Comparison of ENCODE assay signal across 2 cellular contexts in the genomic region with DNA sequence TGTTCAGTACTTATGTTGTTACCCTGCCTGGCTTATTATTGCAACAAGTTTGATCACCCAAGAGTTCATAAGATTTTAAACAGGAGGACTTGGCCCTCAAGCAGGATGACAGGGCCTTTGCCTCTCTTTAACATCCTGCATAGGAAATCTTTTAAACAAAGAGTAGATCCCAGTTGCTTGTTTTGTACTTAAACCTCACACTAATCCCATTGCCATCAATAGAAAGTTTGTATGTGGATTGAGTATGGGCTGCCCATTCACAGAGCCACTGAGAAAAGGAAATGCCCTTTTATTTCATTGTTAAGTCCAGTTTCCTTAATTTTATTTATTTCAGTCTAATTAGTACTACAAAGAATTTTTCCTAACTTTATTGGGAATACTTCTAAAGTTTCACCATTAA.
TF ChIP-seq lines count a peak whose summit lies in the region.

No MANE protein-coding gene starts in this region.

TF ChIP-seq in GM23338, 12 proteins besides CTCF, POLR2A, EP300 and RAD21 (continued from another document):
- TF ChIP-seq, protein P1, sequence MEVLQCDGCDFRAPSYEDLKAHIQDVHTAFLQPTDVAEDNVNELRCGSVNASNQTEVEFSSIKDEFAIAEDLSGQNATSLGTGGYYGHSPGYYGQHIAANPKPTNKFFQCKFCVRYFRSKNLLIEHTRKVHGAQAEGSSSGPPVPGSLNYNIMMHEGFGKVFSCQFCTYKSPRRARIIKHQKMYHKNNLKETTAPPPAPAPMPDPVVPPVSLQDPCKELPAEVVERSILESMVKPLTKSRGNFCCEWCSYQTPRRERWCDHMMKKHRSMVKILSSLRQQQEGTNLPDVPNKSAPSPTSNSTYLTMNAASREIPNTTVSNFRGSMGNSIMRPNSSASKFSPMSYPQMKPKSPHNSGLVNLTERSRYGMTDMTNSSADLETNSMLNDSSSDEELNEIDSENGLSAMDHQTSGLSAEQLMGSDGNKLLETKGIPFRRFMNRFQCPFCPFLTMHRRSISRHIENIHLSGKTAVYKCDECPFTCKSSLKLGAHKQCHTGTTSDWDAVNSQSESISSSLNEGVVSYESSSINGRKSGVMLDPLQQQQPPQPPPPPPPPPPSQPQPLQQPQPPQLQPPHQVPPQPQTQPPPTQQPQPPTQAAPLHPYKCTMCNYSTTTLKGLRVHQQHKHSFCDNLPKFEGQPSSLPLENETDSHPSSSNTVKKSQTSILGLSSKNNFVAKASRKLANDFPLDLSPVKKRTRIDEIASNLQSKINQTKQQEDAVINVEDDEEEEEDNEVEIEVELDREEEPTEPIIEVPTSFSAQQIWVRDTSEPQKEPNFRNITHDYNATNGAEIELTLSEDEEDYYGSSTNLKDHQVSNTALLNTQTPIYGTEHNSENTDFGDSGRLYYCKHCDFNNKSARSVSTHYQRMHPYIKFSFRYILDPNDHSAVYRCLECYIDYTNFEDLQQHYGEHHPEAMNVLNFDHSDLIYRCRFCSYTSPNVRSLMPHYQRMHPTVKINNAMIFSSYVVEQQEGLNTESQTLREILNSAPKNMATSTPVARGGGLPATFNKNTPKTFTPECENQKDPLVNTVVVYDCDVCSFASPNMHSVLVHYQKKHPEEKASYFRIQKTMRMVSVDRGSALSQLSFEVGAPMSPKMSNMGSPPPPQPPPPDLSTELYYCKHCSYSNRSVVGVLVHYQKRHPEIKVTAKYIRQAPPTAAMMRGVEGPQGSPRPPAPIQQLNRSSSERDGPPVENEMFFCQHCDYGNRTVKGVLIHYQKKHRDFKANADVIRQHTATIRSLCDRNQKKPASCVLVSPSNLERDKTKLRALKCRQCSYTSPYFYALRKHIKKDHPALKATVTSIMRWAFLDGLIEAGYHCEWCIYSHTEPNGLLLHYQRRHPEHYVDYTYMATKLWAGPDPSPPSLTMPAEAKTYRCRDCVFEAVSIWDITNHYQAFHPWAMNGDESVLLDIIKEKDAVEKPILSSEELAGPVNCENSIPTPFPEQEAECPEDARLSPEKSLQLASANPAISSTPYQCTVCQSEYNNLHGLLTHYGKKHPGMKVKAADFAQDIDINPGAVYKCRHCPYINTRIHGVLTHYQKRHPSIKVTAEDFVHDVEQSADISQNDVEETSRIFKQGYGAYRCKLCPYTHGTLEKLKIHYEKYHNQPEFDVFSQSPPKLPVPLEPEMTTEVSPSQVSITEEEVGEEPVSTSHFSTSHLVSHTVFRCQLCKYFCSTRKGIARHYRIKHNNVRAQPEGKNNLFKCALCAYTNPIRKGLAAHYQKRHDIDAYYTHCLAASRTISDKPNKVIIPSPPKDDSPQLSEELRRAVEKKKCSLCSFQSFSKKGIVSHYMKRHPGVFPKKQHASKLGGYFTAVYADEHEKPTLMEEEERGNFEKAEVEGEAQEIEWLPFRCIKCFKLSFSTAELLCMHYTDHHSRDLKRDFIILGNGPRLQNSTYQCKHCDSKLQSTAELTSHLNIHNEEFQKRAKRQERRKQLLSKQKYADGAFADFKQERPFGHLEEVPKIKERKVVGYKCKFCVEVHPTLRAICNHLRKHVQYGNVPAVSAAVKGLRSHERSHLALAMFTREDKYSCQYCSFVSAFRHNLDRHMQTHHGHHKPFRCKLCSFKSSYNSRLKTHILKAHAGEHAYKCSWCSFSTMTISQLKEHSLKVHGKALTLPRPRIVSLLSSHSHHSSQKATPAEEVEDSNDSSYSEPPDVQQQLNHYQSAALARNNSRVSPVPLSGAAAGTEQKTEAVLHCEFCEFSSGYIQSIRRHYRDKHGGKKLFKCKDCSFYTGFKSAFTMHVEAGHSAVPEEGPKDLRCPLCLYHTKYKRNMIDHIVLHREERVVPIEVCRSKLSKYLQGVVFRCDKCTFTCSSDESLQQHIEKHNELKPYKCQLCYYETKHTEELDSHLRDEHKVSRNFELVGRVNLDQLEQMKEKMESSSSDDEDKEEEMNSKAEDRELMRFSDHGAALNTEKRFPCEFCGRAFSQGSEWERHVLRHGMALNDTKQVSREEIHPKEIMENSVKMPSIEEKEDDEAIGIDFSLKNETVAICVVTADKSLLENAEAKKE (CRISPR knock-in tag; IDR thresholded peaks at IDR 0.05), result no peak
- TF ChIP-seq ZNF114 (CRISPR knock-in tag; IDR thresholded peaks at IDR 0.05) (no peak), STAT1 (IDR thresholded peaks at IDR 0.05; ENCODE audit: unreplicated experiment) (no peak), CREB1 (CRISPR knock-in tag; IDR thresholded peaks at IDR 0.05; ENCODE audit: low read depth) (no peak), NANOG (IDR thresholded peaks at IDR 0.05; ENCODE audit: borderline replicate concordance) (no peak), JUNB (IDR thresholded peaks at IDR 0.05; ENCODE audit: unreplicated experiment) (no peak), ZNF331 (CRISPR knock-in tag; IDR thresholded peaks at IDR 0.05; ENCODE audit: low read depth) (no peak), EZH2phosphoT487 (IDR thresholded peaks at IDR 0.05; ENCODE audit: unreplicated experiment) (no peak)
- TF ChIP-seq, protein P2, sequence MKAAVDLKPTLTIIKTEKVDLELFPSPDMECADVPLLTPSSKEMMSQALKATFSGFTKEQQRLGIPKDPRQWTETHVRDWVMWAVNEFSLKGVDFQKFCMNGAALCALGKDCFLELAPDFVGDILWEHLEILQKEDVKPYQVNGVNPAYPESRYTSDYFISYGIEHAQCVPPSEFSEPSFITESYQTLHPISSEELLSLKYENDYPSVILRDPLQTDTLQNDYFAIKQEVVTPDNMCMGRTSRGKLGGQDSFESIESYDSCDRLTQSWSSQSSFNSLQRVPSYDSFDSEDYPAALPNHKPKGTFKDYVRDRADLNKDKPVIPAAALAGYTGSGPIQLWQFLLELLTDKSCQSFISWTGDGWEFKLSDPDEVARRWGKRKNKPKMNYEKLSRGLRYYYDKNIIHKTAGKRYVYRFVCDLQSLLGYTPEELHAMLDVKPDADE (IDR thresholded peaks at IDR 0.05), result no peak
- TF ChIP-seq, protein P3, sequence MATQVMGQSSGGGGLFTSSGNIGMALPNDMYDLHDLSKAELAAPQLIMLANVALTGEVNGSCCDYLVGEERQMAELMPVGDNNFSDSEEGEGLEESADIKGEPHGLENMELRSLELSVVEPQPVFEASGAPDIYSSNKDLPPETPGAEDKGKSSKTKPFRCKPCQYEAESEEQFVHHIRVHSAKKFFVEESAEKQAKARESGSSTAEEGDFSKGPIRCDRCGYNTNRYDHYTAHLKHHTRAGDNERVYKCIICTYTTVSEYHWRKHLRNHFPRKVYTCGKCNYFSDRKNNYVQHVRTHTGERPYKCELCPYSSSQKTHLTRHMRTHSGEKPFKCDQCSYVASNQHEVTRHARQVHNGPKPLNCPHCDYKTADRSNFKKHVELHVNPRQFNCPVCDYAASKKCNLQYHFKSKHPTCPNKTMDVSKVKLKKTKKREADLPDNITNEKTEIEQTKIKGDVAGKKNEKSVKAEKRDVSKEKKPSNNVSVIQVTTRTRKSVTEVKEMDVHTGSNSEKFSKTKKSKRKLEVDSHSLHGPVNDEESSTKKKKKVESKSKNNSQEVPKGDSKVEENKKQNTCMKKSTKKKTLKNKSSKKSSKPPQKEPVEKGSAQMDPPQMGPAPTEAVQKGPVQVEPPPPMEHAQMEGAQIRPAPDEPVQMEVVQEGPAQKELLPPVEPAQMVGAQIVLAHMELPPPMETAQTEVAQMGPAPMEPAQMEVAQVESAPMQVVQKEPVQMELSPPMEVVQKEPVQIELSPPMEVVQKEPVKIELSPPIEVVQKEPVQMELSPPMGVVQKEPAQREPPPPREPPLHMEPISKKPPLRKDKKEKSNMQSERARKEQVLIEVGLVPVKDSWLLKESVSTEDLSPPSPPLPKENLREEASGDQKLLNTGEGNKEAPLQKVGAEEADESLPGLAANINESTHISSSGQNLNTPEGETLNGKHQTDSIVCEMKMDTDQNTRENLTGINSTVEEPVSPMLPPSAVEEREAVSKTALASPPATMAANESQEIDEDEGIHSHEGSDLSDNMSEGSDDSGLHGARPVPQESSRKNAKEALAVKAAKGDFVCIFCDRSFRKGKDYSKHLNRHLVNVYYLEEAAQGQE (IDR thresholded peaks at IDR 0.05; ENCODE audit: unreplicated experiment), result no peak

TF ChIP-seq in WTC11, 78 proteins besides CTCF, POLR2A, EP300 and RAD21 (continued from another document):
- TF ChIP-seq, protein P4, sequence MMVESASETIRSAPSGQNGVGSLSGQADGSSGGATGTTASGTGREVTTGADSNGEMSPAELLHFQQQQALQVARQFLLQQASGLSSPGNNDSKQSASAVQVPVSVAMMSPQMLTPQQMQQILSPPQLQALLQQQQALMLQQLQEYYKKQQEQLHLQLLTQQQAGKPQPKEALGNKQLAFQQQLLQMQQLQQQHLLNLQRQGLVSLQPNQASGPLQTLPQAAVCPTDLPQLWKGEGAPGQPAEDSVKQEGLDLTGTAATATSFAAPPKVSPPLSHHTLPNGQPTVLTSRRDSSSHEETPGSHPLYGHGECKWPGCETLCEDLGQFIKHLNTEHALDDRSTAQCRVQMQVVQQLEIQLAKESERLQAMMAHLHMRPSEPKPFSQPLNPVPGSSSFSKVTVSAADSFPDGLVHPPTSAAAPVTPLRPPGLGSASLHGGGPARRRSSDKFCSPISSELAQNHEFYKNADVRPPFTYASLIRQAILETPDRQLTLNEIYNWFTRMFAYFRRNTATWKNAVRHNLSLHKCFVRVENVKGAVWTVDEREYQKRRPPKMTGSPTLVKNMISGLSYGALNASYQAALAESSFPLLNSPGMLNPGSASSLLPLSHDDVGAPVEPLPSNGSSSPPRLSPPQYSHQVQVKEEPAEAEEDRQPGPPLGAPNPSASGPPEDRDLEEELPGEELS (CRISPR knock-in tag; IDR thresholded peaks at IDR 0.05), result no peak
- TF ChIP-seq HMGA2 (CRISPR knock-in tag; IDR thresholded peaks at IDR 0.05), result no peak
- no peak for TF ChIP-seq NFATC4 (CRISPR knock-in tag; IDR thresholded peaks at IDR 0.05)
